Comparison of ENCODE assay signal across 8 cellular contexts in genomic region chrX:15674514-15674898, GRCh38. TPM values are rescaled to one million over a fixed set of nuclear protein-coding genes. Genes with fewer than 3 reads are reported as not detected.
DNase-seq lines count a peak whose midpoint lies in the region; ATAC-seq and TF ChIP-seq lines count a peak whose summit lies in the region.

No MANE protein-coding gene starts in this region.

- CTCF ChIA-PET in HEK293 (lab: Yijun Ruan, JAX) = interaction anchor here (0.9 to 1.5 kb wide), 2 partner anchors 13 to 106 kb away, joined by 3 to 6 read pairs; no protein-coding TSS in a partner anchor

- no peaks in the 10 kb centered on the region for H3K9me3 Mint-ChIP-seq in natural killer cell

- intact Hi-C loops in natural killer cell (cut with micrococcal nuclease) = loop anchor here (2.0 to 10.0 kb wide), 3 partner anchors 180 to 800 kb away; partner anchors contain the start of genes AP1S2, FANCB, MOSPD2 and PIGA

- peak overlapping the region; percentile 95 for H3K27ac ChIP-seq in HEK293 (ENCODE audit: extremely low read depth, low read depth, low read length)
- H3K27ac ChIP-seq in substantia nigra (ENCODE audit: low read depth, low read length, poor library complexity, severe bottlenecking) = peak overlapping the region; percentile 95

- peak; percentile 59 to 80 (median 69) for ATAC-seq in natural killer cell

- H3K27me3 ChIP-seq in MG63 = peaks cover 2% of the 10 kb centered on the region; the same call in 1 of the 2 replicates

- TF ChIP-seq CTCF in HEK293 (tag by site-specific recombination; IDR thresholded peaks at IDR 0.05) (no peak), natural killer cell (IDR thresholded peaks at IDR 0.05) (no peak)

- peaks cover 0 to 17% of the 10 kb centered on the region in 2 donors for H3K27me3 Mint-ChIP-seq in natural killer cell (ENCODE audit: low read depth in 2 of 2)

- peaks cover 3% of the 10 kb centered on the region; the same call in 1 of the 2 replicates for H3K4me1 ChIP-seq in HEK293 (ENCODE audit: control insufficient read depth, insufficient read depth, low read length)

- H3K36me3 Mint-ChIP-seq in natural killer cell = no peaks in the 10 kb centered on the region

- DNase-seq in activated effector memory CD4-positive, alpha-beta T cell treated with anti-CD3 and anti-CD28 coated beads, Interleukin-2, amount 50 U/mL, for 16 hours = peak; percentile 92
- no peak for DNase-seq in activated effector memory CD4-positive, alpha-beta T cell treated with Interleukin-2 at 50 U/mL for 16 hours
- peak; percentile 88 for DNase-seq in MG63
- DNase-seq in activated CD4-positive, alpha-beta T cell treated with anti-CD3 and anti-CD28 coated beads for 48 hours = peak; percentile 83
- DNase-seq in fibroblast of gingiva (ENCODE audit: low read depth) = peak; percentile 89
- peak; percentile 77 for DNase-seq in natural killer cell
- DNase-seq in substantia nigra (lab: John Stamatoyannopoulos, UW) = peak in 19 of 49 donors; percentile 43 to 96 (median 81)

- no peak overlapping the region for H3K4me3 Mint-ChIP-seq in natural killer cell

- H3K4me1 Mint-ChIP-seq in natural killer cell = peaks cover 0 to 5% of the 10 kb centered on the region in 2 donors

- H3K9me3 ChIP-seq in HEK293 (ENCODE audit: control insufficient read depth, insufficient read depth, low read depth, low read length) (no peaks in the 10 kb centered on the region), MG63 (no peaks in the 10 kb centered on the region)

- POLR2A ChIA-PET in HEK293 (lab: Yijun Ruan, JAX) = interaction anchor here (0.9 to 1.0 kb wide), 2 partner anchors 64 to 180 kb away, joined by 3 to 4 read pairs; partner anchors contain the start of genes AP1S2 and CA5B

- H3K4me3 ChIP-seq in HEK293 (ENCODE audit: low read depth, low read length) = peak overlapping the region; percentile 95
- H3K4me3 ChIP-seq in MG63 = peak overlapping the region; percentile 95

- H3K36me3 ChIP-seq in HEK293 (ENCODE audit: control insufficient read depth in 2 of 2, insufficient read depth in 1 of 2, low read length in 2 of 2) = peaks cover 3 to 16% of the 10 kb centered on the region in 2 experiments; a peak in 2 of 3 replicates
- peaks cover 5% of the 10 kb centered on the region; the same call in 1 of the 2 replicates for H3K36me3 ChIP-seq in MG63

- H3K27ac Mint-ChIP-seq in natural killer cell = no peak overlapping the region

TF ChIP-seq in HEK293, 187 proteins besides CTCF, POLR2A, EP300 and RAD21:
- TF ChIP-seq, protein P1, sequence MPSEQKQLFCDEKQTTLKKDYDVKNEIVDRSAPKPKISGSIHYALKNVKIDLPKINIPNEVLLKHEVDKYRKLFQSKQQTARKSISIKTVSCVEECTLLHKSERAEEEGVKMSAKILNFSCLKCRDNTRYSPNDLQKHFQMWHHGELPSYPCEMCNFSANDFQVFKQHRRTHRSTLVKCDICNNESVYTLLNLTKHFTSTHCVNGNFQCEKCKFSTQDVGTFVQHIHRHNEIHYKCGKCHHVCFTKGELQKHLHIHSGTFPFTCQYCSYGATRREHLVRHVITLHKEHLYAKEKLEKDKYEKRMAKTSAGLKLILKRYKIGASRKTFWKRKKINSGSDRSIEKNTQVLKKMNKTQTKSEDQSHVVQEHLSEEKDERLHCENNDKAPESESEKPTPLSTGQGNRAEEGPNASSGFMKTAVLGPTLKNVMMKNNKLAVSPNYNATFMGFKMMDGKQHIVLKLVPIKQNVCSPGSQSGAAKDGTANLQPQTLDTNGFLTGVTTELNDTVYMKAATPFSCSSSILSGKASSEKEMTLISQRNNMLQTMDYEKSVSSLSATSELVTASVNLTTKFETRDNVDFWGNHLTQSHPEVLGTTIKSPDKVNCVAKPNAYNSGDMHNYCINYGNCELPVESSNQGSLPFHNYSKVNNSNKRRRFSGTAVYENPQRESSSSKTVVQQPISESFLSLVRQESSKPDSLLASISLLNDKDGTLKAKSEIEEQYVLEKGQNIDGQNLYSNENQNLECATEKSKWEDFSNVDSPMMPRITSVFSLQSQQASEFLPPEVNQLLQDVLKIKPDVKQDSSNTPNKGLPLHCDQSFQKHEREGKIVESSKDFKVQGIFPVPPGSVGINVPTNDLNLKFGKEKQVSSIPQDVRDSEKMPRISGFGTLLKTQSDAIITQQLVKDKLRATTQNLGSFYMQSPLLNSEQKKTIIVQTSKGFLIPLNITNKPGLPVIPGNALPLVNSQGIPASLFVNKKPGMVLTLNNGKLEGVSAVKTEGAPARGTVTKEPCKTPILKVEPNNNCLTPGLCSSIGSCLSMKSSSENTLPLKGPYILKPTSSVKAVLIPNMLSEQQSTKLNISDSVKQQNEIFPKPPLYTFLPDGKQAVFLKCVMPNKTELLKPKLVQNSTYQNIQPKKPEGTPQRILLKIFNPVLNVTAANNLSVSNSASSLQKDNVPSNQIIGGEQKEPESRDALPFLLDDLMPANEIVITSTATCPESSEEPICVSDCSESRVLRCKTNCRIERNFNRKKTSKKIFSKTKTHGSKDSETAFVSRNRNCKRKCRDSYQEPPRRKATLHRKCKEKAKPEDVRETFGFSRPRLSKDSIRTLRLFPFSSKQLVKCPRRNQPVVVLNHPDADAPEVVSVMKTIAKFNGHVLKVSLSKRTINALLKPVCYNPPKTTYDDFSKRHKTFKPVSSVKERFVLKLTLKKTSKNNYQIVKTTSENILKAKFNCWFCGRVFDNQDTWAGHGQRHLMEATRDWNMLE (tag by site-specific recombination; conservative IDR thresholded peaks at IDR 0.05; ENCODE audit: low read depth) = 0 out of 2 replicates have a peak, but pooled peaks have one; percentile 7
- TF ChIP-seq ZFP69B (tag by site-specific recombination; IDR thresholded peaks at IDR 0.05) (peak; percentile 96), ZNF302 (tag by site-specific recombination; IDR thresholded peaks at IDR 0.05; ENCODE audit: low read depth) (no peak), ZNF843 (tag by site-specific recombination; IDR thresholded peaks at IDR 0.05) (no peak)
- TF ChIP-seq, protein P2, sequence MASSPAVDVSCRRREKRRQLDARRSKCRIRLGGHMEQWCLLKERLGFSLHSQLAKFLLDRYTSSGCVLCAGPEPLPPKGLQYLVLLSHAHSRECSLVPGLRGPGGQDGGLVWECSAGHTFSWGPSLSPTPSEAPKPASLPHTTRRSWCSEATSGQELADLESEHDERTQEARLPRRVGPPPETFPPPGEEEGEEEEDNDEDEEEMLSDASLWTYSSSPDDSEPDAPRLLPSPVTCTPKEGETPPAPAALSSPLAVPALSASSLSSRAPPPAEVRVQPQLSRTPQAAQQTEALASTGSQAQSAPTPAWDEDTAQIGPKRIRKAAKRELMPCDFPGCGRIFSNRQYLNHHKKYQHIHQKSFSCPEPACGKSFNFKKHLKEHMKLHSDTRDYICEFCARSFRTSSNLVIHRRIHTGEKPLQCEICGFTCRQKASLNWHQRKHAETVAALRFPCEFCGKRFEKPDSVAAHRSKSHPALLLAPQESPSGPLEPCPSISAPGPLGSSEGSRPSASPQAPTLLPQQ (tag by site-specific recombination; IDR thresholded peaks at IDR 0.05) = peak; percentile 95

RNA-seq across cellular contexts. Expression of gene CLTRN, which starts 9.9 kb away (rescaled TPM):
- 0.89 TPM in 1 of 2 replicates, not detected in the other for total RNA-seq in MG63 (2014; rRNA removed; shearing (Covaris generic); ENCODE audit: low replicate concordance)
- total RNA-seq in natural killer cell = under 1 TPM in 1 of 3 donors, not detected in 2; 0.28 TPM
